In genomic region chr5:100566382-100567141, GRCh38 we compare ENCODE assay signal across 15 cellular contexts.
"Had no signal": no experiment of that assay in that cellular context is flagged by ENCODE, and none has a peak within 500 bp of the region (broad histone marks: within the 10 kb centered on the region; RNA-seq: fewer than 3 reads in every experiment).

No MANE protein-coding gene starts in this region.

- H3K79me2 ChIP-seq: hepatocyte had no signal

- H3K27ac ChIP-seq: adrenal gland, hepatocyte, left ventricle myocardium inferior, prostate gland, right lobe of liver had no signal

- H3K4me3 ChIP-seq: adrenal gland, hepatocyte, left ventricle myocardium inferior, prostate gland, right lobe of liver had no signal

- H3K4me1 Mint-ChIP-seq: endodermal cell, nephron had no signal

- ATAC-seq: right lobe of liver had no signal

- H3K4me1 ChIP-seq: adrenal gland, left ventricle myocardium inferior, prostate gland, right lobe of liver had no signal

- H3K9me3 ChIP-seq: adrenal gland, left ventricle myocardium inferior, prostate gland, right lobe of liver had no signal

- H3K27me3 ChIP-seq: adrenal gland, hepatocyte, right lobe of liver had no signal

- H3K36me3 ChIP-seq: adrenal gland, prostate gland, right lobe of liver had no signal

- H3K27me3 Mint-ChIP-seq: memory B cell had no signal

- H3K4me2 ChIP-seq: hepatocyte had no signal

- H3K9me3 Mint-ChIP-seq: activated T-helper 1 cell treated with anti-CD3 and anti-CD28 coated beads, Interleukin-12 subunit alpha, Interleukin-12 subunit beta, Interleukin-2, Interleukin-4 antibody, amounts not matched to agents 30 ng/mL and 10 ng/mL and 1 ng/mL, durations not matched to agents 14 hours and 24 hours and 36 hours; endodermal cell; memory B cell; nephron had no signal

- H2AFZ ChIP-seq: hepatocyte had no signal

- DNase-seq: activated naive CD4-positive, alpha-beta T cell treated with Interleukin-2 at 50 U/mL for 16 hours; adrenal gland; endodermal cell; erythroblast; kidney; left ventricle myocardium inferior; right lobe of liver; stimulated activated CD4-positive, alpha-beta T cell treated with anti-CD3 and anti-CD28 coated beads, Interleukin-2, amount 100 ng/mL, for 24 hours; stimulated activated naive CD4-positive, alpha-beta T cell; T-helper 9 cell had no signal

- H3K4me3 Mint-ChIP-seq: activated T-helper 1 cell treated with anti-CD3 and anti-CD28 coated beads, Interleukin-12 subunit alpha, Interleukin-12 subunit beta, Interleukin-2, Interleukin-4 antibody, amounts not matched to agents 30 ng/mL and 10 ng/mL and 1 ng/mL, durations not matched to agents 14 hours and 24 hours and 36 hours; endodermal cell; memory B cell; nephron had no signal

- H3K27ac Mint-ChIP-seq: activated T-helper 1 cell treated with anti-CD3 and anti-CD28 coated beads, Interleukin-12 subunit alpha, Interleukin-12 subunit beta, Interleukin-2, Interleukin-4 antibody, amounts not matched to agents 30 ng/mL and 10 ng/mL and 1 ng/mL, durations not matched to agents 14 hours and 24 hours and 36 hours; endodermal cell; memory B cell; nephron had no signal
